5 cellular contexts compared by ENCODE assay signal in genomic region chr6:128666405-128666804, GRCh38.
"Had no signal": no experiment of that assay in that cellular context is flagged by ENCODE, and none has a peak within 500 bp of the region (broad histone marks: within the 10 kb centered on the region; RNA-seq: fewer than 3 reads in every experiment).

No MANE protein-coding gene starts in this region.

- ATAC-seq: K562 had no signal

- H3K27ac Mint-ChIP-seq: H9 had no signal

- H3K27ac ChIP-seq: GM23248 had no signal

- H3K4me3 Mint-ChIP-seq: H9 had no signal

- H3K4me1 Mint-ChIP-seq: H9 had no signal

- H3K9me3 Mint-ChIP-seq: H9 had no signal

- DNase-seq: GM23248, H9, HCEC 1CT, IMR-90 had no signal

- H3K4me3 ChIP-seq: GM23248, K562 had no signal
